ENCODE assay signal across 1 cellular context in the genomic region with DNA sequence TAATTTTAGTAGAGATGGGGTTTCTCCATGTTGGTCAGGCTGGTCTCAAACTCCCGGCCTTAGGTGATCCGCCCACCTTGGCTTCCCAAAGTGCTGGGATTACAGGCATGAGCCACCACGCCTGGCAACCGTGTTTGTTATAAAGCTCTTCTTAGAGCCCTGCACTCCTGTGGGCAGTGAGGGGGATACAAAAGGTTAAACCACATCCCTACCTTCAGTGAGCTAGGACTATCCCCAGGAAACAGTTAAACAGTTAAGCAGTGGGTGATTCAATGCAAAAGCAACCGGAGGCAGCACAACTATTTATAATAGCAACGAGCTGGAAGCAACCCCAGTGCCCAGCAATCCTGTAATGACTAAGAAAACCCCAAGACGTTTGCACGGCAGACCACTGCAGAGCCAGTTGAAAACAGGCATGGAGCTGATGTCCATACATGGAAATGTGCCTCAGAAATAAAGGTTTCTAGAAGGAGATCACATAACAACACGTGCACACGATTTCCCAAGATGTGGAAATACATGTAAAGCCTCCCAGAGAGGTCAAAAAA.
TF ChIP-seq lines count a peak whose summit lies in the region.

No MANE protein-coding gene starts in this region.

TF ChIP-seq in GM12878, 131 proteins besides CTCF, POLR2A, EP300 and RAD21 (continued from another document):
- TF ChIP-seq, protein P1, sequence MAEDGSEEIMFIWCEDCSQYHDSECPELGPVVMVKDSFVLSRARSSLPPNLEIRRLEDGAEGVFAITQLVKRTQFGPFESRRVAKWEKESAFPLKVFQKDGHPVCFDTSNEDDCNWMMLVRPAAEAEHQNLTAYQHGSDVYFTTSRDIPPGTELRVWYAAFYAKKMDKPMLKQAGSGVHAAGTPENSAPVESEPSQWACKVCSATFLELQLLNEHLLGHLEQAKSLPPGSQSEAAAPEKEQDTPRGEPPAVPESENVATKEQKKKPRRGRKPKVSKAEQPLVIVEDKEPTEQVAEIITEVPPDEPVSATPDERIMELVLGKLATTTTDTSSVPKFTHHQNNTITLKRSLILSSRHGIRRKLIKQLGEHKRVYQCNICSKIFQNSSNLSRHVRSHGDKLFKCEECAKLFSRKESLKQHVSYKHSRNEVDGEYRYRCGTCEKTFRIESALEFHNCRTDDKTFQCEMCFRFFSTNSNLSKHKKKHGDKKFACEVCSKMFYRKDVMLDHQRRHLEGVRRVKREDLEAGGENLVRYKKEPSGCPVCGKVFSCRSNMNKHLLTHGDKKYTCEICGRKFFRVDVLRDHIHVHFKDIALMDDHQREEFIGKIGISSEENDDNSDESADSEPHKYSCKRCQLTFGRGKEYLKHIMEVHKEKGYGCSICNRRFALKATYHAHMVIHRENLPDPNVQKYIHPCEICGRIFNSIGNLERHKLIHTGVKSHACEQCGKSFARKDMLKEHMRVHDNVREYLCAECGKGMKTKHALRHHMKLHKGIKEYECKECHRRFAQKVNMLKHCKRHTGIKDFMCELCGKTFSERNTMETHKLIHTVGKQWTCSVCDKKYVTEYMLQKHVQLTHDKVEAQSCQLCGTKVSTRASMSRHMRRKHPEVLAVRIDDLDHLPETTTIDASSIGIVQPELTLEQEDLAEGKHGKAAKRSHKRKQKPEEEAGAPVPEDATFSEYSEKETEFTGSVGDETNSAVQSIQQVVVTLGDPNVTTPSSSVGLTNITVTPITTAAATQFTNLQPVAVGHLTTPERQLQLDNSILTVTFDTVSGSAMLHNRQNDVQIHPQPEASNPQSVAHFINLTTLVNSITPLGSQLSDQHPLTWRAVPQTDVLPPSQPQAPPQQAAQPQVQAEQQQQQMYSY (CRISPR knock-in tag; IDR thresholded peaks at IDR 0.05), result no peak
- TF ChIP-seq RFX5 (IDR thresholded peaks at IDR 0.05; ENCODE audit: low read depth, low read length) (no peak), TARDBP (IDR thresholded peaks at IDR 0.05; ENCODE audit: borderline replicate concordance) (no peak), CBX5 (IDR thresholded peaks at IDR 0.05; ENCODE audit: low read depth) (peak; percentile 91), CREB1 (IDR thresholded peaks at IDR 0.05; ENCODE audit: low read depth) (no peak; the same call in 1 of the 2 replicates), STAT3 (IDR thresholded peaks at IDR 0.05; ENCODE audit: low read depth, low read length) (no peak), HCFC1 (IDR thresholded peaks at IDR 0.05; ENCODE audit: low read length) (no peak), BRCA1 (IDR thresholded peaks at IDR 0.05; ENCODE audit: low read depth, low read length) (no peak), NBN (IDR thresholded peaks at IDR 0.05) (peak; percentile 75; the same call in 1 of the 2 replicates), JUND (IDR thresholded peaks at IDR 0.05; ENCODE audit: low read depth, low read length) (peak; percentile 88), SREBF2 (IDR thresholded peaks at IDR 0.05; ENCODE audit: low read length) (no peak), CHD4 (IDR thresholded peaks at IDR 0.05) (no peak), MEF2B (IDR thresholded peaks at IDR 0.05; ENCODE audit: partially characterized antibody, poor library complexity, severe bottlenecking) (peak; percentile 74), TBL1XR1 (IDR thresholded peaks at IDR 0.05; ENCODE audit: low read depth, low read length) (no peak), IKZF2 (IDR thresholded peaks at IDR 0.05) (peak; percentile 96), SMAD5 (IDR thresholded peaks at IDR 0.05; ENCODE audit: low read depth) (no peak)
- TF ChIP-seq, protein P2, sequence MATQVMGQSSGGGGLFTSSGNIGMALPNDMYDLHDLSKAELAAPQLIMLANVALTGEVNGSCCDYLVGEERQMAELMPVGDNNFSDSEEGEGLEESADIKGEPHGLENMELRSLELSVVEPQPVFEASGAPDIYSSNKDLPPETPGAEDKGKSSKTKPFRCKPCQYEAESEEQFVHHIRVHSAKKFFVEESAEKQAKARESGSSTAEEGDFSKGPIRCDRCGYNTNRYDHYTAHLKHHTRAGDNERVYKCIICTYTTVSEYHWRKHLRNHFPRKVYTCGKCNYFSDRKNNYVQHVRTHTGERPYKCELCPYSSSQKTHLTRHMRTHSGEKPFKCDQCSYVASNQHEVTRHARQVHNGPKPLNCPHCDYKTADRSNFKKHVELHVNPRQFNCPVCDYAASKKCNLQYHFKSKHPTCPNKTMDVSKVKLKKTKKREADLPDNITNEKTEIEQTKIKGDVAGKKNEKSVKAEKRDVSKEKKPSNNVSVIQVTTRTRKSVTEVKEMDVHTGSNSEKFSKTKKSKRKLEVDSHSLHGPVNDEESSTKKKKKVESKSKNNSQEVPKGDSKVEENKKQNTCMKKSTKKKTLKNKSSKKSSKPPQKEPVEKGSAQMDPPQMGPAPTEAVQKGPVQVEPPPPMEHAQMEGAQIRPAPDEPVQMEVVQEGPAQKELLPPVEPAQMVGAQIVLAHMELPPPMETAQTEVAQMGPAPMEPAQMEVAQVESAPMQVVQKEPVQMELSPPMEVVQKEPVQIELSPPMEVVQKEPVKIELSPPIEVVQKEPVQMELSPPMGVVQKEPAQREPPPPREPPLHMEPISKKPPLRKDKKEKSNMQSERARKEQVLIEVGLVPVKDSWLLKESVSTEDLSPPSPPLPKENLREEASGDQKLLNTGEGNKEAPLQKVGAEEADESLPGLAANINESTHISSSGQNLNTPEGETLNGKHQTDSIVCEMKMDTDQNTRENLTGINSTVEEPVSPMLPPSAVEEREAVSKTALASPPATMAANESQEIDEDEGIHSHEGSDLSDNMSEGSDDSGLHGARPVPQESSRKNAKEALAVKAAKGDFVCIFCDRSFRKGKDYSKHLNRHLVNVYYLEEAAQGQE (IDR thresholded peaks at IDR 0.05; ENCODE audit: low read depth, low read length), result no peak
- TF ChIP-seq, protein P3, sequence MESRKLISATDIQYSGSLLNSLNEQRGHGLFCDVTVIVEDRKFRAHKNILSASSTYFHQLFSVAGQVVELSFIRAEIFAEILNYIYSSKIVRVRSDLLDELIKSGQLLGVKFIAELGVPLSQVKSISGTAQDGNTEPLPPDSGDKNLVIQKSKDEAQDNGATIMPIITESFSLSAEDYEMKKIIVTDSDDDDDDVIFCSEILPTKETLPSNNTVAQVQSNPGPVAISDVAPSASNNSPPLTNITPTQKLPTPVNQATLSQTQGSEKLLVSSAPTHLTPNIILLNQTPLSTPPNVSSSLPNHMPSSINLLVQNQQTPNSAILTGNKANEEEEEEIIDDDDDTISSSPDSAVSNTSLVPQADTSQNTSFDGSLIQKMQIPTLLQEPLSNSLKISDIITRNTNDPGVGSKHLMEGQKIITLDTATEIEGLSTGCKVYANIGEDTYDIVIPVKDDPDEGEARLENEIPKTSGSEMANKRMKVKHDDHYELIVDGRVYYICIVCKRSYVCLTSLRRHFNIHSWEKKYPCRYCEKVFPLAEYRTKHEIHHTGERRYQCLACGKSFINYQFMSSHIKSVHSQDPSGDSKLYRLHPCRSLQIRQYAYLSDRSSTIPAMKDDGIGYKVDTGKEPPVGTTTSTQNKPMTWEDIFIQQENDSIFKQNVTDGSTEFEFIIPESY (IDR thresholded peaks at IDR 0.05), result no peak
- TF ChIP-seq, protein P4, sequence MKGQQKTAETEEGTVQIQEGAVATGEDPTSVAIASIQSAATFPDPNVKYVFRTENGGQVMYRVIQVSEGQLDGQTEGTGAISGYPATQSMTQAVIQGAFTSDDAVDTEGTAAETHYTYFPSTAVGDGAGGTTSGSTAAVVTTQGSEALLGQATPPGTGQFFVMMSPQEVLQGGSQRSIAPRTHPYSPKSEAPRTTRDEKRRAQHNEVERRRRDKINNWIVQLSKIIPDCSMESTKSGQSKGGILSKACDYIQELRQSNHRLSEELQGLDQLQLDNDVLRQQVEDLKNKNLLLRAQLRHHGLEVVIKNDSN (IDR thresholded peaks at IDR 0.05; ENCODE audit: borderline replicate concordance, extremely low read length, insufficient read depth, low read depth, low read length), result no peak
